In genomic region chr18:23569299-23570063, GRCh38 we compare ENCODE assay signal across 22 cellular contexts.
"Had no signal": no experiment of that assay in that cellular context is flagged by ENCODE, and none has a peak within 500 bp of the region (broad histone marks: within the 10 kb centered on the region; RNA-seq: fewer than 3 reads in every experiment).

No MANE protein-coding gene starts in this region.

- H3K9me3 ChIP-seq: esophagus muscularis mucosa, mucosa of descending colon had no signal

- H3K4me3 ChIP-seq: esophagus muscularis mucosa, mucosa of descending colon had no signal

- H3K4me3 Mint-ChIP-seq: activated CD8-positive, alpha-beta T cell treated with anti-CD3 and anti-CD28 coated beads, Interleukin-2, amount 10 ng/mL, durations not matched to agents 7 days and 5 days; activated naive CD4-positive, alpha-beta T cell treated with anti-CD3 and anti-CD28 coated beads, Interleukin-2, amount 50 U/mL, for 24 hours; memory B cell; neural crest cell had no signal

- H3K27ac Mint-ChIP-seq: activated CD8-positive, alpha-beta T cell treated with anti-CD3 and anti-CD28 coated beads, Interleukin-2, amount 10 ng/mL, durations not matched to agents 7 days and 5 days; activated naive CD4-positive, alpha-beta T cell treated with anti-CD3 and anti-CD28 coated beads, Interleukin-2, amount 50 U/mL, for 24 hours; memory B cell had no signal

- ATAC-seq: activated CD8-positive, alpha-beta T cell treated with anti-CD3 and anti-CD28 coated beads, Interleukin-2, amount 10 ng/mL, durations not matched to agents 7 days and 5 days; mucosa of descending colon; sciatic nerve had no signal

- H3K9me3 Mint-ChIP-seq: activated naive CD4-positive, alpha-beta T cell treated with anti-CD3 and anti-CD28 coated beads, Interleukin-2, amount 50 U/mL, for 24 hours; memory B cell; neural crest cell had no signal

- DNase-seq: activated CD4-positive, alpha-beta T cell treated with anti-CD3 and anti-CD28 coated beads for 1 hour; activated CD4-positive, alpha-beta T cell treated with anti-CD3 and anti-CD28 coated beads, Interleukin-2, amount 50 U/mL, for 1 hour; activated CD8-positive, alpha-beta T cell treated with anti-CD3 and anti-CD28 coated beads, Interleukin-2, amount 10 ng/mL, durations not matched to agents 7 days and 5 days; activated gamma-delta T cell treated with Interleukin-2 at 50 U/mL for 16 hours; activated T-cell treated with anti-CD3 and anti-CD28 coated beads, Interleukin-2, amount 50 U/mL, for 1 hour; aorta; brain microvascular endothelial cell; caudate nucleus; effector memory CD4-positive, alpha-beta T cell; glutamatergic neuron; hippocampal formation; mucosa of descending colon; occipital lobe; stimulated activated CD4-positive, alpha-beta T cell treated with anti-CD3 and anti-CD28 coated beads, Interleukin-2, amount 100 ng/mL, for 48 hours; stimulated activated CD8-positive, alpha-beta memory T cell treated with anti-CD3 and anti-CD28 coated beads, Interleukin-4, amount 100 ng/mL, for 48 hours; stimulated activated naive CD4-positive, alpha-beta T cell treated with Interleukin-2 at 50 U/mL for 16 hours had no signal

- H3K27ac ChIP-seq: brain microvascular endothelial cell, esophagus muscularis mucosa had no signal

- FAIRE-seq: frontal cortex had no signal

- H3K27me3 Mint-ChIP-seq: activated naive CD4-positive, alpha-beta T cell treated with anti-CD3 and anti-CD28 coated beads, Interleukin-2, amount 50 U/mL, for 24 hours; memory B cell had no signal

- H3K27me3 ChIP-seq: brain microvascular endothelial cell, esophagus muscularis mucosa had no signal
